Comparison of ENCODE assay signal across 8 cellular contexts in the genomic region with DNA sequence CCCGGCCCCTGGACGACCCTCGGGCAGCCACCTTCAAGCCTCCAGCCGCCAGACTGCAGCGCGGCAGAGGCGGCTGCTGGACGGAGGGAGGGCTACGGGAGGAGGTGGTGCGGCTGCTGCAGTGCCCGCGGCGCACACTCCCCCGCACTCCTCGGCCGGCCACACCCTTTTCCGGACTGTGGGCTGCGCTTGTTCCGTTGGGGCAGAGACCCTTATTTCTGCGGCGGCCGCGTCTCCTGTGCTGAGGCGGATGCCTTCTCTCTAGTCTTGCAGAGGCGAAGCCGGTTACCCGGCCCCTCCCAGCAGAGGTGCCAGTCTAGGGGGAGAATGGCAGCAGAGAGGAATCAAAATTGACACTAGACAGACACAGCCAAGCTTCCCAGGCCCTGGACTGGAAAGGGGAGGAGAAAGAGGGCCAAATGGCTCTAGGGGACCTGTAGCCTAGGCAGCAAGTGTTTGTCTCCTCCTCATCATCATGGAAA. TPM values are rescaled to one million over a fixed set of nuclear protein-coding genes. Genes with fewer than 3 reads are reported as not detected.
DNase-seq lines count a peak whose midpoint lies in the region; ATAC-seq lines count a peak whose summit lies in the region.

No MANE protein-coding gene starts in this region.

- peak overlapping the region; percentile 81 to 96 for H3K4me3 ChIP-seq in CD4-positive, alpha-beta memory T cell (ENCODE audit: low read length in 2 of 2)
- peak overlapping the region; percentile 71 for H3K4me3 ChIP-seq in endocrine pancreas (ENCODE audit: control insufficient read depth, insufficient read depth, low read length)
- peak overlapping the region; percentile 92 to 97 for H3K4me3 ChIP-seq in mucosa of rectum (ENCODE audit: low read length in 2 of 2)

- peak overlapping the region; percentile 89 to 99 (median 97) for H3K27ac Mint-ChIP-seq in CD4-positive, alpha-beta memory T cell

- H3K36me3 ChIP-seq in CD4-positive, alpha-beta memory T cell (ENCODE audit: insufficient read depth, low read length): peaks cover 39% of the 10 kb centered on the region
- peaks cover 9% of the 10 kb centered on the region for H3K36me3 ChIP-seq in endocrine pancreas (ENCODE audit: control insufficient read depth, insufficient read depth, low read length)
- H3K36me3 ChIP-seq in mucosa of rectum (ENCODE audit: control insufficient read depth in 2 of 2, insufficient read depth in 2 of 2, low read length in 2 of 2): peaks cover 33 to 39% of the 10 kb centered on the region in 2 donors

- peaks cover 45 to 55% of the 10 kb centered on the region in 2 donors for H3K36me3 Mint-ChIP-seq in CD4-positive, alpha-beta memory T cell

- H3K27me3 Mint-ChIP-seq in CD4-positive, alpha-beta memory T cell: no peaks in the 10 kb centered on the region

- H3K4me3 Mint-ChIP-seq in CD4-positive, alpha-beta memory T cell: peak overlapping the region; percentile 96 to 100 (median 98)

- H3K9me3 Mint-ChIP-seq in CD4-positive, alpha-beta memory T cell: peaks cover 0 to 2% (median 0%) of the 10 kb centered on the region in 8 donors

- POLR2A ChIA-PET in CD4-positive, alpha-beta memory T cell (lab: Charles Lee; ENCODE audit: partially characterized antibody): interaction anchor here (0.8 to 9.4 kb wide), 14 partner anchors 9 to 1812 kb away, joined by 3 to 245 read pairs (median 16); a partner anchor contains a TSS

- H3K4me1 Mint-ChIP-seq in CD4-positive, alpha-beta memory T cell: peaks cover 48 to 88% (median 57%) of the 10 kb centered on the region in 4 donors

- DNase-seq in CD4-positive, alpha-beta memory T cell: peak; percentile 70 to 79 (median 77)
- peak; percentile 66 for DNase-seq in NCI-H82 (lab: John Stamatoyannopoulos, UW)
- DNase-seq in activated CD8-positive, alpha-beta memory T cell treated with anti-CD3 and anti-CD28 coated beads for 4 hours (ENCODE audit: low read depth in 2 of 2): peak; percentile 57 to 63
- peak; percentile 46 to 66 (median 60) for DNase-seq in stimulated activated naive CD4-positive, alpha-beta T cell (lab: John Stamatoyannopoulos, UW)

- H3K27ac ChIP-seq in CD4-positive, alpha-beta memory T cell (ENCODE audit: low read depth, low read length): peak overlapping the region; percentile 82
- peak overlapping the region; percentile 86 to 93 for H3K27ac ChIP-seq in mucosa of rectum (ENCODE audit: low read depth in 2 of 2, low read length in 2 of 2)

- intact Hi-C loops in CD4-positive, alpha-beta memory T cell (cut with micrococcal nuclease): loop anchor here (1.0 to 5.0 kb wide), 5 partner anchors 10 to 558 kb away; a partner anchor contains a TSS

- no peaks in the 10 kb centered on the region for H3K9me3 ChIP-seq in CD4-positive, alpha-beta memory T cell (ENCODE audit: control insufficient read depth in 1 of 2, low read length in 2 of 2)
- H3K9me3 ChIP-seq in endocrine pancreas (ENCODE audit: control insufficient read depth, low read length) (no peaks in the 10 kb centered on the region), mucosa of rectum (ENCODE audit: control insufficient read depth in 2 of 2, low read length in 2 of 2) (no peaks in the 10 kb centered on the region)

- H3K4me1 ChIP-seq in CD4-positive, alpha-beta memory T cell (ENCODE audit: insufficient read depth, low read length): peaks cover 74% of the 10 kb centered on the region
- peaks cover 17% of the 10 kb centered on the region for H3K4me1 ChIP-seq in endocrine pancreas (ENCODE audit: control insufficient read depth, insufficient read depth, low read length)
- peaks cover 27 to 34% of the 10 kb centered on the region in 2 donors for H3K4me1 ChIP-seq in mucosa of rectum (ENCODE audit: control insufficient read depth in 2 of 2, insufficient read depth in 2 of 2, low read length in 2 of 2)

- H3K9ac ChIP-seq in endocrine pancreas (ENCODE audit: control insufficient read depth, insufficient read depth, low read length) (peak overlapping the region; percentile 97), mucosa of rectum (ENCODE audit: low read depth in 1 of 2, low read length in 2 of 2) (peak overlapping the region; percentile 96 to 98)

- CTCF ChIA-PET in CD4-positive, alpha-beta memory T cell (lab: Charles Lee; ENCODE audit: partially characterized antibody): interaction anchor here (1.1 to 13.2 kb wide), 5 partner anchors 10 to 61 kb away, joined by 3 to 264 read pairs (median 14); a partner anchor contains a TSS

- no peaks in the 10 kb centered on the region for H3K27me3 ChIP-seq in CD4-positive, alpha-beta memory T cell (ENCODE audit: insufficient read depth, low read length)
- no peaks in the 10 kb centered on the region for H3K27me3 ChIP-seq in endocrine pancreas (ENCODE audit: control insufficient read depth, insufficient read depth, low read length)
- no peaks in the 10 kb centered on the region for H3K27me3 ChIP-seq in mucosa of rectum (ENCODE audit: control insufficient read depth in 2 of 2, insufficient read depth in 2 of 2, low read length in 2 of 2)

- ATAC-seq in GM21529 (IDR thresholded peaks at IDR 0.05; ENCODE audit: unreplicated experiment): peak; percentile 31
- ATAC-seq in GM21526 (IDR thresholded peaks at IDR 0.05; ENCODE audit: low FRiP score, unreplicated experiment): no peak

RNA-seq across cellular contexts. Expression of a gene that starts 1.2 kb away (rescaled TPM):
- 100 to 1,000 TPM; 249 to 258 TPM for total RNA-seq in CD4-positive, alpha-beta memory T cell
- 100 to 1,000 TPM; 395 to 690 TPM for polyA plus RNA-seq in CD4-positive, alpha-beta memory T cell

RNA-seq across cellular contexts. Expression of a gene that starts 11.2 kb away (rescaled TPM):
- total RNA-seq in CD4-positive, alpha-beta memory T cell: 10 to 100 TPM; 16.3 to 19.6 TPM
- polyA plus RNA-seq in CD4-positive, alpha-beta memory T cell: 1 to 10 TPM in 1 of 2 donors, under 1 TPM in 1; 0.27 to 3.9 TPM

RNA-seq across cellular contexts. Expression of a gene that starts 12.8 kb away (rescaled TPM):
- 1,000 to 10,000 TPM; 5,438 to 5,728 TPM for total RNA-seq in CD4-positive, alpha-beta memory T cell
- 1,000 to 10,000 TPM; 6,058 to 8,691 TPM for polyA plus RNA-seq in CD4-positive, alpha-beta memory T cell

RNA-seq across cellular contexts. Expression of a gene that starts 23.1 kb away (rescaled TPM):
- total RNA-seq in CD4-positive, alpha-beta memory T cell: 1 to 10 TPM; 2.6 to 3.4 TPM
- polyA plus RNA-seq in CD4-positive, alpha-beta memory T cell: 1 to 10 TPM; 1.8 to 4.8 TPM

RNA-seq across cellular contexts. Expression of a gene that starts 24.9 kb away (rescaled TPM):
- total RNA-seq in CD4-positive, alpha-beta memory T cell: 100 to 1,000 TPM; 106 to 108 TPM
- 100 to 1,000 TPM; 204 to 223 TPM for polyA plus RNA-seq in CD4-positive, alpha-beta memory T cell
